27 cellular contexts compared by ENCODE assay signal in genomic region chr10:123229927-123230630, GRCh38.
DNase-seq lines count a peak whose midpoint lies in the region; ATAC-seq and TF ChIP-seq lines count a peak whose summit lies in the region.
"Had no signal": no experiment of that assay in that cellular context is flagged by ENCODE, and none has a peak within 500 bp of the region (broad histone marks: within the 10 kb centered on the region; RNA-seq: fewer than 3 reads in every experiment).

No MANE protein-coding gene starts in this region.

- no peak for TF ChIP-seq EP300 in esophagus muscularis mucosa (IDR thresholded peaks at IDR 0.05)

- no peak overlapping the region for H3K27ac ChIP-seq in PC-9
- H3K27ac ChIP-seq in esophagus muscularis mucosa (replicated peaks in 1 of 4): no peak overlapping the region
- H3K27ac ChIP-seq in MM.1S (ENCODE audit: low read length): no peak overlapping the region
- H3K27ac ChIP-seq: body of pancreas, C4-2B, gastroesophageal sphincter, neural progenitor cell, stomach, tibial nerve had no signal

- H3K79me2 ChIP-seq in PC-9 (ENCODE audit: low read depth) (no peaks in the 10 kb centered on the region), MM.1S (ENCODE audit: low read length) (no peaks in the 10 kb centered on the region)

- no TSS peak for BruUV-seq in PC-9 (replicated peaks; lab: Mats Ljungman, UMichigan)

- CTCF ChIA-PET in PC-9 (lab: Charles Lee): no interaction called here

- WGBS in esophagus muscularis mucosa: 70% methylated on average over 8 of the region's 8 CpGs

- H3K4me1 ChIP-seq in PC-9 (replicated peaks; ENCODE audit: insufficient read depth) (peaks cover 14% of the 10 kb centered on the region), esophagus muscularis mucosa (no peaks in the 10 kb centered on the region), MM.1S (ENCODE audit: low read length) (no peaks in the 10 kb centered on the region)
- H3K4me1 ChIP-seq: body of pancreas, gastroesophageal sphincter, neural progenitor cell, stomach, tibial nerve had no signal

- H4K20me1 ChIP-seq in PC-9 (ENCODE audit: insufficient read depth) (no peaks in the 10 kb centered on the region), MM.1S (ENCODE audit: insufficient read depth, low read length) (no peaks in the 10 kb centered on the region)

- TF ChIP-seq POLR2A in esophagus muscularis mucosa (IDR thresholded peaks at IDR 0.05; ENCODE audit: low read depth): no peak

- no peak for ATAC-seq in HG02678 (IDR thresholded peaks at IDR 0.05; ENCODE audit: unreplicated experiment)
- ATAC-seq: activated CD8-positive, alpha-beta T cell treated with anti-CD3 and anti-CD28 coated beads for 36 hours; activated naive CD8-positive, alpha-beta T cell treated with anti-CD3 and anti-CD28 coated beads, Interleukin-2, amount 50 U/mL, for 24 hours; body of pancreas; gastroesophageal sphincter had no signal

- H3K9me2 ChIP-seq in PC-9 (ENCODE audit: insufficient read depth) (no peaks in the 10 kb centered on the region), MM.1S (replicated peaks; ENCODE audit: insufficient read depth, low read length) (no peaks in the 10 kb centered on the region)

- POLR2A ChIA-PET in PC-9 (lab: Charles Lee; ENCODE audit: unreplicated experiment): no interaction called here

- H3K4me3 ChIP-seq in PC-9 (no peak overlapping the region), esophagus muscularis mucosa (no peak overlapping the region), MM.1S (ENCODE audit: low read length) (no peak overlapping the region)
- H3K4me3 ChIP-seq: body of pancreas, gastroesophageal sphincter, lung, neural progenitor cell, stomach, tibial nerve had no signal

- TF ChIP-seq CTCF in PC-9 (conservative IDR thresholded peaks at IDR 0.05) (no peak), esophagus muscularis mucosa (IDR thresholded peaks at IDR 0.05) (no peak), MM.1S (IDR thresholded peaks at IDR 0.05; ENCODE audit: low read length) (no peak)

- H3K4me2 ChIP-seq in PC-9 (peak overlapping the region; percentile 13; the same call in 1 of the 2 replicates), MM.1S (ENCODE audit: low read depth, low read length) (no peak overlapping the region)
- H3K4me2 ChIP-seq: neural progenitor cell had no signal

- DNase-seq in LHCN-M2 (ENCODE audit: low read depth): peak; percentile 50
- DNase-seq in PC-9: peak; percentile 5 to 52
- DNase-seq in esophagus muscularis mucosa (ENCODE audit: extremely low spot score): peak; percentile 79
- DNase-seq in putamen (ENCODE audit: low spot score): peak; percentile 37
- DNase-seq in MM.1S: no peak
- DNase-seq in NCI-H524 treated with DMSO at 0.1 percent for 48 hours (lab: John Stamatoyannopoulos, UW): no peak
- DNase-seq in NCI-H446 treated with DMSO at 0.1 percent for 48 hours (lab: John Stamatoyannopoulos, UW): no peak
- DNase-seq: activated CD4-positive, CD25-positive, alpha-beta regulatory T cell treated with anti-CD3 and anti-CD28 coated beads, Interleukin-2, amount 50 U/mL, for 72 hours; activated CD8-positive, alpha-beta T cell treated with anti-CD3 and anti-CD28 coated beads for 36 hours; activated effector memory CD4-positive, alpha-beta T cell treated with anti-CD3 and anti-CD28 coated beads, Interleukin-2, amount 50 U/mL, for 16 hours; activated naive CD8-positive, alpha-beta T cell treated with anti-CD3 and anti-CD28 coated beads, Interleukin-2, amount 50 U/mL, for 24 hours; activated T-cell treated with anti-CD3 and anti-CD28 coated beads for 4 hours; body of pancreas; effector CD4-positive, alpha-beta T cell; EL; HFFc6; islet precursor cell; KBM-7; NCI-H1694; SHP77; stomach had no signal

- peaks cover 3% of the 10 kb centered on the region; the same call in 1 of the 2 replicates for H3F3A ChIP-seq in PC-9 (ENCODE audit: insufficient read depth, low read depth)
- H3F3A ChIP-seq in MM.1S (ENCODE audit: insufficient read depth, low read length): no peaks in the 10 kb centered on the region

- H3K36me3 ChIP-seq in PC-9 (ENCODE audit: low read depth) (no peaks in the 10 kb centered on the region), esophagus muscularis mucosa (peaks cover 0 to 13% (median 4%) of the 10 kb centered on the region in 4 donors), MM.1S (replicated peaks; ENCODE audit: insufficient read depth, low read length) (no peaks in the 10 kb centered on the region)

- H2AFZ ChIP-seq in PC-9: no peak overlapping the region
- H2AFZ ChIP-seq in MM.1S (ENCODE audit: low read length): no peak overlapping the region
- H2AFZ ChIP-seq: neural progenitor cell had no signal

- H3K9me3 ChIP-seq in PC-9 (ENCODE audit: insufficient read depth, low read depth) (no peaks in the 10 kb centered on the region; the same call in 1 of the 2 replicates), esophagus muscularis mucosa (peaks cover 0 to 13% (median 11%) of the 10 kb centered on the region in 4 donors), MM.1S (replicated peaks; ENCODE audit: insufficient read depth, low read length) (no peaks in the 10 kb centered on the region)
- H3K9me3 ChIP-seq: body of pancreas had no signal

- intact Hi-C loops in PC-9 (cut with micrococcal nuclease; ENCODE audit: unreplicated experiment) (no loop called here), esophagus muscularis mucosa (cut with DNase I) (no loop called here)

- no peaks in the 10 kb centered on the region for H3K27me3 ChIP-seq in PC-9 (ENCODE audit: insufficient read depth, low read depth)
- H3K27me3 ChIP-seq in esophagus muscularis mucosa: no peaks in the 10 kb centered on the region
- H3K27me3 ChIP-seq in MM.1S (replicated peaks; ENCODE audit: insufficient read depth, low read length): no peaks in the 10 kb centered on the region
- H3K27me3 ChIP-seq: body of pancreas, gastroesophageal sphincter, neural progenitor cell, stomach, tibial nerve had no signal

- H3K9ac ChIP-seq in MM.1S (ENCODE audit: low read length): no peak overlapping the region
- H3K9ac ChIP-seq: neural progenitor cell had no signal

Comparison
In these comparisons a context has a peak if more than half of its experiments do, and no peak if none do; other contexts are left out.
1. DNase-seq: peak in LHCN-M2 (single experiment), PC-9 (2 of 2), esophagus muscularis mucosa (single experiment) and putamen (single experiment); none in MM.1S (single experiment), NCI-H524 treated with DMSO at 0.1 percent for 48 hours (single experiment) and NCI-H446 treated with DMSO at 0.1 percent for 48 hours (single experiment).